ENCODE assay signal across 35 cellular contexts in the genomic region with DNA sequence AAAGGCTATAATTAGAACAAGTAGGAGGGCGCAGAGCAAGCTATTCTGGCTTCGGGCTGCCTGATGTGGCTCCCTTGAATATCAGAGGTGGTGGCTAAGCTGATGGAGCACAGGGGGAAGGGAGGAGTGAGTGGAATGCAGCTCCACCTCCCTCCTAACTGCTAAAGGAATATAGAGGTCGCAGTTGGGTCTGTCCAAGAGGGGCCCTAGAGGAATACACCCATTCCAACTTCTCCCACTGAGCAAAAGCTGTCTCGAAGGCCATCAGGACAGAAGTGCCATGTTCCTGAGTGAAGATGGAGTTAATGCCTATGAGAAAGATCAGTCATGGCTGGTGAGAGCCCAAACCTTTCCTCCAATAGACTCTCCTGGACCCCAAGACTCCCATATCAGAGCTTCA. TPM values are rescaled to one million over a fixed set of nuclear protein-coding genes. Genes with fewer than 3 reads are reported as not detected.
"Had no signal": no experiment of that assay in that cellular context is flagged by ENCODE, and none has a peak within 500 bp of the region (broad histone marks: within the 10 kb centered on the region; RNA-seq: fewer than 3 reads in every experiment).

No MANE protein-coding gene starts in this region.

- H3K4me1 Mint-ChIP-seq: naive B cell; stimulated activated memory B cell treated with anti-CD40 and anti-IgM and Interleukin-4, amounts not matched to agents 10 μg/mL and 1 μg/mL and 100 μg/mL, for 72 hours; stimulated activated naive CD8-positive, alpha-beta T cell treated with anti-CD3 and anti-CD28 coated beads, Interleukin-15, amount 100 ng/mL, for 72 hours had no signal

- H3K4me3 Mint-ChIP-seq: naive B cell; naive thymus-derived CD8-positive, alpha-beta T cell; natural killer cell treated with Interleukin-12 subunit alpha and Interleukin-12 subunit beta and Interleukin-15 and Interleukin-18, amount 100 ng/mL, for 72 hours; nephron progenitor cell; neural crest cell; stimulated activated memory B cell treated with anti-CD40 and anti-IgM and Interleukin-4, amounts not matched to agents 10 μg/mL and 1 μg/mL and 100 μg/mL, for 72 hours; stimulated activated naive CD8-positive, alpha-beta T cell treated with anti-CD3 and anti-CD28 coated beads, Interleukin-15, amount 100 ng/mL, for 72 hours had no signal

- H3K27me3 ChIP-seq: neutrophil, ovary, right lobe of liver, sigmoid colon, spleen, suprapubic skin, testis, tibial artery, transverse colon, upper lobe of left lung, vagina had no signal

- H3K79me2 ChIP-seq: parathyroid adenoma had no signal

- DNase-seq: naive B cell; naive thymus-derived CD8-positive, alpha-beta T cell; nephron progenitor cell; nucleus accumbens; ovary; posterior cingulate gyrus; psoas muscle; right cardiac atrium; right lobe of liver; sigmoid colon; spleen; stimulated activated CD4-positive, alpha-beta T cell treated with anti-CD3 and anti-CD28 coated beads, Interleukin-12 subunit alpha, Interleukin-12 subunit beta, amount 100 ng/mL, for 4 hours; stimulated activated CD4-positive, alpha-beta T cell treated with anti-CD3 and anti-CD28 coated beads, Interleukin-1b, Interleukin-23, amount 100 ng/mL, for 48 hours; stimulated activated CD4-positive, alpha-beta T cell treated with anti-CD3 and anti-CD28 coated beads, Interleukin-4, amount 100 ng/mL, for 1 hour; stimulated activated CD4-positive, alpha-beta T cell treated with anti-CD3 and anti-CD28 coated beads, Interleukin-4, amount 100 ng/mL, for 4 hours; stimulated activated CD8-positive, alpha-beta memory T cell treated with anti-CD3 and anti-CD28 coated beads, Interleukin-4, amount 100 ng/mL, for 48 hours; stimulated activated naive CD4-positive, alpha-beta T cell; stimulated activated naive CD8-positive, alpha-beta T cell treated with anti-CD3 and anti-CD28 coated beads, Interleukin-15, amount 100 ng/mL, for 72 hours; stimulated activated naive CD8-positive, alpha-beta T cell treated with anti-CD3 and anti-CD28 coated beads, Interleukin-15, Interleukin-2, amounts not matched to agents 100 U/mL and 50 U/mL, for 24 hours; substantia nigra; testis; tibial artery; transverse colon; upper lobe of left lung had no signal

- H2AFZ ChIP-seq: parathyroid adenoma had no signal

- H3K36me3 Mint-ChIP-seq: naive B cell; natural killer cell treated with Interleukin-12 subunit alpha and Interleukin-12 subunit beta and Interleukin-15 and Interleukin-18, amount 100 ng/mL, for 72 hours; stimulated activated memory B cell treated with anti-CD40 and anti-IgM and Interleukin-4, amounts not matched to agents 10 μg/mL and 1 μg/mL and 100 μg/mL, for 72 hours had no signal

- H3K4me1 ChIP-seq: parathyroid adenoma, psoas muscle, right lobe of liver, sigmoid colon, suprapubic skin, testis, tibial artery, transverse colon, vagina had no signal

- H3K27me3 Mint-ChIP-seq: stimulated activated memory B cell treated with anti-CD40 and anti-IgM and Interleukin-4, amounts not matched to agents 10 μg/mL and 1 μg/mL and 100 μg/mL, for 72 hours; stimulated activated naive CD8-positive, alpha-beta T cell treated with anti-CD3 and anti-CD28 coated beads, Interleukin-15, amount 100 ng/mL, for 72 hours had no signal

- H3K4me3 ChIP-seq: ovary, psoas muscle, right lobe of liver, sigmoid colon, skin epidermis, smooth muscle cell, spleen, suprapubic skin, testis, tibial artery, transverse colon, upper lobe of left lung, vagina had no signal

- H3K27ac Mint-ChIP-seq: naive B cell; natural killer cell treated with Interleukin-12 subunit alpha and Interleukin-12 subunit beta and Interleukin-15 and Interleukin-18, amount 100 ng/mL, for 72 hours; nephron progenitor cell; progenitor cell of endocrine pancreas; stimulated activated memory B cell treated with anti-CD40 and anti-IgM and Interleukin-4, amounts not matched to agents 10 μg/mL and 1 μg/mL and 100 μg/mL, for 72 hours; stimulated activated naive CD8-positive, alpha-beta T cell treated with anti-CD3 and anti-CD28 coated beads, Interleukin-15, amount 100 ng/mL, for 72 hours had no signal

- H3K36me3 ChIP-seq: neutrophil, ovary, right lobe of liver, sigmoid colon, spleen, suprapubic skin, tibial artery, transverse colon, upper lobe of left lung, vagina had no signal

- H3K4me2 ChIP-seq: smooth muscle cell had no signal

- H3K27ac ChIP-seq: neutrophil, ovary, parathyroid adenoma, psoas muscle, right lobe of liver, sigmoid colon, skin epidermis, spleen, suprapubic skin, testis, tibial artery, transverse colon, upper lobe of left lung, vagina had no signal

- H3K9me3 Mint-ChIP-seq: naive B cell; natural killer cell treated with Interleukin-12 subunit alpha and Interleukin-12 subunit beta and Interleukin-15 and Interleukin-18, amount 100 ng/mL, for 72 hours; neural crest cell; stimulated activated memory B cell treated with anti-CD40 and anti-IgM and Interleukin-4, amounts not matched to agents 10 μg/mL and 1 μg/mL and 100 μg/mL, for 72 hours had no signal

- ATAC-seq: naive thymus-derived CD8-positive, alpha-beta T cell; natural killer cell treated with Interleukin-12 subunit alpha and Interleukin-12 subunit beta and Interleukin-15 and Interleukin-18, amount 100 ng/mL, for 72 hours; psoas muscle; right cardiac atrium; right lobe of liver; stimulated activated memory B cell treated with anti-CD40 and anti-IgM and Interleukin-4, amounts not matched to agents 10 μg/mL and 1 μg/mL and 100 μg/mL, for 72 hours; stimulated activated naive CD8-positive, alpha-beta T cell treated with anti-CD3 and anti-CD28 coated beads, Interleukin-15, amount 100 ng/mL, for 72 hours; stimulated activated naive CD8-positive, alpha-beta T cell treated with anti-CD3 and anti-CD28 coated beads, Interleukin-15, Interleukin-2, amounts not matched to agents 100 U/mL and 50 U/mL, for 24 hours had no signal

RNA-seq across cellular contexts. Expression of gene MARCO, which starts 32.8 kb away (rescaled TPM):
- total RNA-seq: naive thymus-derived CD8-positive, alpha-beta T cell; natural killer cell treated with Interleukin-12 subunit alpha and Interleukin-12 subunit beta and Interleukin-15 and Interleukin-18, amount 100 ng/mL, for 72 hours; progenitor cell of endocrine pancreas; renal cortical epithelial cell; smooth muscle cell had no signal
- polyA plus RNA-seq: naive thymus-derived CD8-positive, alpha-beta T cell; smooth muscle cell had no signal
